23 cellular contexts compared by ENCODE assay signal in the genomic region with DNA sequence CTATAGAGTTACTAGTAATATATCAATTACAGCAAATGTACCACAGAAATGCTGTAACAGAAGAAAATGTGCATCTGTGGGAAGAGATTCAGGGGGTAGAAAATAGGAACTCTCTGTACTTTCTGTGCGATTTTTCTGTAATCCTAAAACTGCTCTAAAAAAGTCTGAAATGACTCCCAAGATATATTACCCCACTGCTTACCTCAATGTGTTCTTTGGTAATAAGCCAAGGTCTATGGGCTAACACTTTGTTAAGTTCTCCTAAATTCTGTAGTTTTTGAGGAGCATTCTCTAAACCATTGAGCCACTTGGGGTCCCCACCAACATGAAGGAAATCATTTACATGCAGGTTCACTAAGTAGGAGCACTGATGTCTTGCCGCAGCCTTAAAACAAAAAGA.
DNase-seq lines count a peak whose midpoint lies in the region; ATAC-seq, FAIRE-seq and TF ChIP-seq lines count a peak whose summit lies in the region.
"Had no signal": no experiment of that assay in that cellular context is flagged by ENCODE, and none has a peak within 500 bp of the region (broad histone marks: within the 10 kb centered on the region; RNA-seq: fewer than 3 reads in every experiment).

No MANE protein-coding gene starts in this region.

- no peaks in the 10 kb centered on the region for H3K27me3 ChIP-seq in left ventricle myocardium inferior (ENCODE audit: low read depth)
- H3K27me3 ChIP-seq in heart left ventricle = no peaks in the 10 kb centered on the region
- H3K27me3 ChIP-seq in gastrocnemius medialis = no peaks in the 10 kb centered on the region
- H3K27me3 ChIP-seq: BLaER1 treated with 17β-estradiol and CSF1 and Interleukin-3, amounts not matched to agents 10 nM and 100 nM had no signal

- 85 to 90% (median 87%) methylated on average over 2 of the region's 2 CpGs for WGBS in heart left ventricle, 4 donors

- TF ChIP-seq POLR2A in heart left ventricle (IDR thresholded peaks at IDR 0.05) (no peak), gastrocnemius medialis (IDR thresholded peaks at IDR 0.05) (no peak)

- in situ Hi-C loops in gastrocnemius medialis (cut with MboI; ENCODE audit: low sequenced_read_pairs in 4 of 4) = loop anchor here in 1 of 4 donors (10.0 kb wide), 1 partner anchor 65 kb away; no protein-coding TSS in a partner anchor

- H3K27ac ChIP-seq in left ventricle myocardium inferior (replicated peaks) (peak overlapping the region; percentile 97), heart left ventricle (peak overlapping the region in 3 of 12 donors; percentile 20 to 46 (median 44)), gastrocnemius medialis (peak overlapping the region; percentile 92 to 98 (median 95))
- H3K27ac ChIP-seq: BLaER1 treated with 17β-estradiol and CSF1 and Interleukin-3, amounts not matched to agents 10 nM and 100 nM; HL-60 had no signal

- no peak for ATAC-seq in heart left ventricle
- ATAC-seq in gastrocnemius medialis = no peak
- ATAC-seq in GM19463 (IDR thresholded peaks at IDR 0.05; ENCODE audit: unreplicated experiment) = no peak
- ATAC-seq: GM12878, GM23338 had no signal

- FAIRE-seq in RCC 7860 (lab: Jason Lieb, UNC) = no peak
- FAIRE-seq: GM12878 had no signal

- TF ChIP-seq CTCF in left ventricle myocardium inferior (IDR thresholded peaks at IDR 0.05; ENCODE audit: borderline replicate concordance) (no peak), heart left ventricle (IDR thresholded peaks at IDR 0.05) (no peak), gastrocnemius medialis (IDR thresholded peaks at IDR 0.05 in 4 of 5, conservative IDR thresholded peaks at IDR 0.05 in 1 of 5) (no peak)

- no peak for DNase-seq in left ventricle myocardium inferior
- no peak for DNase-seq in heart left ventricle
- peak; percentile 6 for DNase-seq in fibroblast of gingiva (ENCODE audit: low read depth)
- DNase-seq in gastrocnemius medialis = no peak
- DNase-seq in OCI-M1 (lab: John Stamatoyannopoulos, UW) = no peak
- DNase-seq in RCC 7860 (ENCODE audit: low spot score) = no peak
- DNase-seq: 8988T; Caco-2; CD4-positive, alpha-beta memory T cell; DND-41; KBM-7; NCI-H1105; NCI-H146; NCI-H2029; NCI-H226; NCI-H510A treated with DMSO at 0.1 percent for 48 hours; NCI-H748 treated with DMSO at 0.1 percent for 48 hours had no signal

- H3K36me3 ChIP-seq in left ventricle myocardium inferior (peaks cover 54% of the 10 kb centered on the region), heart left ventricle (peaks cover 0 to 63% (median 58%) of the 10 kb centered on the region in 9 donors), gastrocnemius medialis (peaks cover 3 to 45% of the 10 kb centered on the region in 2 donors)
- H3K36me3 ChIP-seq: HAP-1 had no signal

- H3K4me1 ChIP-seq in left ventricle myocardium inferior (peaks cover 84% of the 10 kb centered on the region), heart left ventricle (peaks cover 5 to 84% (median 44%) of the 10 kb centered on the region in 12 donors), gastrocnemius medialis (peaks cover 90 to 93% of the 10 kb centered on the region in 2 donors)
- H3K4me1 ChIP-seq: HAP-1 had no signal

- intact Hi-C loops in left ventricle myocardium inferior (cut with micrococcal nuclease) (loop anchor here (10.0 kb wide), 1 partner anchor 55 kb away; no protein-coding TSS in a partner anchor), heart left ventricle (cut with DNase I) (loop anchor here in 7 of 10 donors (5.0 to 10.0 kb wide), 8 partner anchors 53 to 445 kb away; partner anchors contain the start of gene CD164 (in 1 of the 7)), gastrocnemius medialis (cut with DNase I; ENCODE audit: low total_unique reads) (loop anchor here (2.0 to 10.0 kb wide), 5 partner anchors 31 to 925 kb away; partner anchors contain the start of genes CD164, OSTM1 and ZBTB24)

- H3K9me3 ChIP-seq in left ventricle myocardium inferior (replicated peaks) = no peaks in the 10 kb centered on the region
- H3K9me3 ChIP-seq in heart left ventricle = no peaks in the 10 kb centered on the region
- no peaks in the 10 kb centered on the region for H3K9me3 ChIP-seq in gastrocnemius medialis
- H3K9me3 ChIP-seq: BLaER1 treated with 17β-estradiol and CSF1 and Interleukin-3, amounts not matched to agents 10 nM and 100 nM; Caco-2; HAP-1 had no signal

- H3K4me3 ChIP-seq in left ventricle myocardium inferior (no peak overlapping the region), heart left ventricle (no peak overlapping the region), gastrocnemius medialis (no peak overlapping the region)
- H3K4me3 ChIP-seq: BLaER1 treated with 17β-estradiol and CSF1 and Interleukin-3, amounts not matched to agents 10 nM and 100 nM; GM12878; GM23338; HAP-1 had no signal
